ENCODE assay signal across 21 cellular contexts in the genomic region with DNA sequence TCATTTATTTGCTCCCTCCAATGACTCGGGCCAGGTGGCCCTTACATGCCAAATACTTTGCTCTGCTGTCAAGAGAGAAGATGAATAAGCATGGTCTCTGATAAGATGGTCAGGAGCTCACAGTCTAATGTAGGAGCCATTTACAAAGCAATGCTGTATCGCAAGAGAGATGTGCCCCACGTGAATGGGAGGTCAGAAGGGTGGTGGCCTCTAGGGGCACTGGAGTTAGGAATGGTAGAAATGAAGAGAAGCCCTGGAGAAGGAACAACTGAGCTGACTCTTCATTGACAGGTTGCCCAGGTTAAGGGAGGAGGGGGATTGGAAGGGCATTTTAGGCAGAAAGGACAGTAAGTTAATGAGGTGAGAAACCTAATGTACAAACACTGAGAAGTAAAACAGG.
DNase-seq lines count a peak whose midpoint lies in the region; ATAC-seq and TF ChIP-seq lines count a peak whose summit lies in the region.
"Had no signal": no experiment of that assay in that cellular context is flagged by ENCODE, and none has a peak within 500 bp of the region (broad histone marks: within the 10 kb centered on the region; RNA-seq: fewer than 3 reads in every experiment).

No MANE protein-coding gene starts in this region.

- H3K9me3 Mint-ChIP-seq in endodermal cell (no peaks in the 10 kb centered on the region), progenitor cell of endocrine pancreas (ENCODE audit: low read depth) (peaks cover 7% of the 10 kb centered on the region)

- H3K4me1 Mint-ChIP-seq in endodermal cell (peaks cover 14% of the 10 kb centered on the region), progenitor cell of endocrine pancreas (ENCODE audit: low read depth) (peaks cover 50% of the 10 kb centered on the region)
- H3K4me1 Mint-ChIP-seq: CD8-positive, alpha-beta memory T cell had no signal

- peak; percentile 51 for TF ChIP-seq CTCF in endodermal cell (conservative IDR thresholded peaks at IDR 0.05)
- no peak for TF ChIP-seq CTCF in progenitor cell of endocrine pancreas (IDR thresholded peaks at IDR 0.05; ENCODE audit: unreplicated experiment)
- no peak for TF ChIP-seq CTCF in OCI-LY7 (conservative IDR thresholded peaks at IDR 0.05; ENCODE audit: low read length)

- H3K27me3 ChIP-seq in H7 (ENCODE audit: control insufficient read depth, insufficient read depth, low read length) (no peaks in the 10 kb centered on the region), endodermal cell (ENCODE audit: control insufficient read depth, insufficient read depth, low read length, poor library complexity, severe bottlenecking) (no peaks in the 10 kb centered on the region)
- H3K27me3 ChIP-seq: BE2C had no signal

- no peaks in the 10 kb centered on the region for H3K27me3 Mint-ChIP-seq in endodermal cell (ENCODE audit: insufficient read depth)
- H3K27me3 Mint-ChIP-seq in progenitor cell of endocrine pancreas, result no peaks in the 10 kb centered on the region
- H3K27me3 Mint-ChIP-seq: CD4-positive, CD25-positive, alpha-beta regulatory T cell had no signal

- H3K9ac ChIP-seq in endodermal cell (ENCODE audit: extremely low read depth, low read length, poor library complexity, severe bottlenecking), result no peak overlapping the region
- H3K9ac ChIP-seq: GM23248 had no signal

- DNase-seq in H7, result peak; percentile 0
- peak; percentile 18 for DNase-seq in SK-N-DZ (ENCODE audit: low spot score)
- peak; percentile 49 for DNase-seq in endodermal cell
- DNase-seq in progenitor cell of endocrine pancreas (ENCODE audit: low spot score, unreplicated experiment), result no peak
- DNase-seq in OCI-LY7 (ENCODE audit: low spot score), result no peak
- DNase-seq in NCI-H187 treated with DMSO at 0.1 percent for 48 hours (lab: John Stamatoyannopoulos, UW), result no peak
- DNase-seq: ACHN; BE2C; C1 segment of cervical spinal cord; CD4-positive, CD25-positive, alpha-beta regulatory T cell; CD8-positive, alpha-beta memory T cell; COR-L47; DMS 273 treated with DMSO at 0.1 percent for 48 hours; DMS53; DND-41; EL; GM23248; IMR-90 had no signal

- intact Hi-C loops in OCI-LY7 (cut with micrococcal nuclease; ENCODE audit: unreplicated experiment), result no loop called here

- H3K9me3 ChIP-seq in endodermal cell (ENCODE audit: control insufficient read depth, low read length), result no peaks in the 10 kb centered on the region
- H3K9me3 ChIP-seq in OCI-LY7 (ENCODE audit: low read length), result no peaks in the 10 kb centered on the region
- H3K9me3 ChIP-seq: BE2C, HAP-1 had no signal

- no peaks in the 10 kb centered on the region for H3K36me3 ChIP-seq in H7 (replicated peaks; ENCODE audit: control insufficient read depth, insufficient read depth, low read length)
- H3K36me3 ChIP-seq in endodermal cell (ENCODE audit: control insufficient read depth, insufficient read depth, low read length), result no peaks in the 10 kb centered on the region
- H3K36me3 ChIP-seq in OCI-LY7 (ENCODE audit: insufficient read depth, low read length), result no peaks in the 10 kb centered on the region
- H3K36me3 ChIP-seq: BE2C, HAP-1 had no signal

- H3K4me1 ChIP-seq in endodermal cell (ENCODE audit: control insufficient read depth, insufficient read depth, low read length) (peaks cover 6% of the 10 kb centered on the region), OCI-LY7 (ENCODE audit: insufficient read depth, low read length, poor library complexity, severe bottlenecking) (no peaks in the 10 kb centered on the region)
- H3K4me1 ChIP-seq: BE2C, HAP-1 had no signal

- no TSS peak for BruUV-seq in OCI-LY7 (replicated peaks; lab: Mats Ljungman, UMichigan)

- H3K4me3 ChIP-seq in H7 (ENCODE audit: insufficient read depth, low read depth, low read length) (no peak overlapping the region), endodermal cell (ENCODE audit: low read length) (no peak overlapping the region), OCI-LY7 (ENCODE audit: low read depth, low read length, poor library complexity, severe bottlenecking) (no peak overlapping the region)
- H3K4me3 ChIP-seq: GM23248, HAP-1, K562 had no signal

- no peak for ATAC-seq in GM21576 (IDR thresholded peaks at IDR 0.05; ENCODE audit: unreplicated experiment)
- ATAC-seq: K562 had no signal

- H3K4me2 ChIP-seq in OCI-LY7 (ENCODE audit: low read length), result no peak overlapping the region

- H3K36me3 Mint-ChIP-seq in endodermal cell (ENCODE audit: low read depth) (no peaks in the 10 kb centered on the region), progenitor cell of endocrine pancreas (ENCODE audit: insufficient read depth) (peaks cover 12% of the 10 kb centered on the region)
- H3K36me3 Mint-ChIP-seq: CD4-positive, CD25-positive, alpha-beta regulatory T cell; CD8-positive, alpha-beta memory T cell had no signal

- H3K79me2 ChIP-seq in OCI-LY7 (ENCODE audit: insufficient read depth, low read depth, low read length), result no peaks in the 10 kb centered on the region

- H4K20me1 ChIP-seq in OCI-LY7 (ENCODE audit: insufficient read depth, low read length), result no peaks in the 10 kb centered on the region

- H3K9me2 ChIP-seq in OCI-LY7 (ENCODE audit: insufficient read depth, low read length), result no peaks in the 10 kb centered on the region

- no peak overlapping the region for H3K27ac Mint-ChIP-seq in endodermal cell
- H3K27ac Mint-ChIP-seq in progenitor cell of endocrine pancreas, result peak overlapping the region; percentile 71
- H3K27ac Mint-ChIP-seq: CD4-positive, CD25-positive, alpha-beta regulatory T cell; CD8-positive, alpha-beta memory T cell had no signal

- no peak overlapping the region for H3K4me3 Mint-ChIP-seq in endodermal cell
- no peak overlapping the region for H3K4me3 Mint-ChIP-seq in progenitor cell of endocrine pancreas (ENCODE audit: low read depth)
- H3K4me3 Mint-ChIP-seq: CD4-positive, CD25-positive, alpha-beta regulatory T cell; CD8-positive, alpha-beta memory T cell had no signal

- no peak overlapping the region for H2AFZ ChIP-seq in OCI-LY7 (ENCODE audit: low read length)
- H2AFZ ChIP-seq: GM23248 had no signal

- 83 to 94% methylated on average over 2 to 3 of the region's 3 CpGs for WGBS in endodermal cell (ENCODE audit: insufficient coverage in 1 of 2, insufficient read length in 1 of 2), 2 experiments

- H3K27ac ChIP-seq in endodermal cell (ENCODE audit: low read depth, low read length), result no peak overlapping the region
- H3K27ac ChIP-seq in OCI-LY7 (ENCODE audit: low read depth, low read length, poor library complexity, severe bottlenecking), result no peak overlapping the region
- H3K27ac ChIP-seq: GM23248 had no signal

- POLR2A ChIA-PET in OCI-LY7 (lab: Charles Lee), result interaction anchor here (0.7 kb wide), 1 partner anchor 92 kb away, joined by 3 read pairs; no protein-coding TSS in a partner anchor

- CTCF ChIA-PET in OCI-LY7 (lab: Charles Lee; ENCODE audit: unreplicated experiment), result no interaction called here

Comparison
In these comparisons a context has a peak if more than half of its experiments do, and no peak if none do; other contexts are left out.
1. DNase-seq: peak in H7 (single experiment), SK-N-DZ (single experiment) and endodermal cell (single experiment); none in progenitor cell of endocrine pancreas (single experiment), OCI-LY7 (single experiment) and NCI-H187 treated with DMSO at 0.1 percent for 48 hours (single experiment).